ENCODE assay signal across 31 cellular contexts in the genomic region with DNA sequence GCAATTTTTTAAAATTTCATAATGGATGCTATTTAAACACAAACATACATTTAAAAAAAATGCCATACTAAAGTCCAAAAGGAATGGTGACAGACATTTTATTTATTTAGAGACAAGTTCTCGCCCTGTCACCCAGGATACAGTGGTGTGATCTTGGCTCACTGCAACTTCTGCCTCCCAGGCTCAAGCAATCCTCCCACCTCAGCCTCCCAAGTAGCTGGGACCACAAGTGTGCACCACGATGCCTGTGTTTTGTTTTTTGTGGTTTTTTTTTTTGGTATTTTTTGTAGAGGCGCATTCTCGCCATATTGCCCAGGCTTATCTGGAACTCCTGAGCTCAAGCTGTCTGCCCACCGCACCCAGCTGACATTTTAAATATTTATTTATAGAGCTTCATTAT.
"Had no signal": no experiment of that assay in that cellular context is flagged by ENCODE, and none has a peak within 500 bp of the region (broad histone marks: within the 10 kb centered on the region; RNA-seq: fewer than 3 reads in every experiment).

No MANE protein-coding gene starts in this region.

- H3K36me3 ChIP-seq: brain microvascular endothelial cell, esophagus muscularis mucosa, gastrocnemius medialis, heart left ventricle had no signal

- H3K27ac ChIP-seq: brain microvascular endothelial cell, coronary artery, dorsolateral prefrontal cortex, esophagus muscularis mucosa, foreskin keratinocyte, gastrocnemius medialis, heart left ventricle had no signal

- H3K27me3 Mint-ChIP-seq: activated CD4-positive, alpha-beta memory T cell treated with anti-CD3 and anti-CD28 coated beads, Interleukin-2, amount 10 ng/mL, durations not matched to agents 7 days and 5 days; activated CD4-positive, alpha-beta T cell treated with anti-CD3 and anti-CD28 coated beads for 36 hours; activated CD4-positive, alpha-beta T cell treated with anti-CD3 and anti-CD28 coated beads, Interleukin-2, amount 10 ng/mL, durations not matched to agents 24 days and 14 days; activated naive CD4-positive, alpha-beta T cell treated with anti-CD3 and anti-CD28 coated beads, Interleukin-2, amount 10 ng/mL, durations not matched to agents 7 days and 5 days; activated T-cell treated with anti-CD3 and anti-CD28 coated beads, Interleukin-2, amount 50 U/mL, for 24 hours; central memory CD8-positive, alpha-beta T cell; dendritic cell treated with granulocyte-macrophage colony-stimulating factor and Interleukin-4, amounts not matched to agents 40 ng/mL and 50 ng/mL, for 4 days had no signal

- H3K36me3 Mint-ChIP-seq: activated naive CD4-positive, alpha-beta T cell treated with anti-CD3 and anti-CD28 coated beads, Interleukin-2, amount 10 ng/mL, durations not matched to agents 7 days and 5 days; activated naive CD4-positive, alpha-beta T cell treated with anti-CD3 and anti-CD28 coated beads, Interleukin-2, amount 50 U/mL, for 72 hours; activated naive CD8-positive, alpha-beta T cell treated with anti-CD3 and anti-CD28 coated beads, Interleukin-2, amount 10 ng/mL, durations not matched to agents 7 days and 5 days had no signal

- H3K27me3 ChIP-seq: brain microvascular endothelial cell, dorsolateral prefrontal cortex, esophagus muscularis mucosa, gastrocnemius medialis, heart left ventricle had no signal

- H3K9me3 Mint-ChIP-seq: activated naive CD4-positive, alpha-beta T cell treated with anti-CD3 and anti-CD28 coated beads, Interleukin-2, amount 50 U/mL, for 72 hours; central memory CD8-positive, alpha-beta T cell; dendritic cell treated with granulocyte-macrophage colony-stimulating factor and Interleukin-4, amounts not matched to agents 40 ng/mL and 50 ng/mL, for 4 days had no signal

- H3K27ac Mint-ChIP-seq: activated CD4-positive, alpha-beta memory T cell treated with anti-CD3 and anti-CD28 coated beads, Interleukin-2, amount 10 ng/mL, durations not matched to agents 7 days and 5 days; activated CD4-positive, alpha-beta T cell treated with anti-CD3 and anti-CD28 coated beads for 36 hours; activated CD4-positive, alpha-beta T cell treated with anti-CD3 and anti-CD28 coated beads, Interleukin-2, amount 10 ng/mL, durations not matched to agents 24 days and 14 days; activated naive CD4-positive, alpha-beta T cell treated with anti-CD3 and anti-CD28 coated beads, Interleukin-2, amount 10 ng/mL, durations not matched to agents 7 days and 5 days; activated naive CD4-positive, alpha-beta T cell treated with anti-CD3 and anti-CD28 coated beads, Interleukin-2, amount 50 U/mL, for 72 hours; activated naive CD8-positive, alpha-beta T cell treated with anti-CD3 and anti-CD28 coated beads, Interleukin-2, amount 10 ng/mL, durations not matched to agents 7 days and 5 days; activated T-cell treated with anti-CD3 and anti-CD28 coated beads, Interleukin-2, amount 50 U/mL, for 24 hours; activated T-cell treated with anti-CD3 and anti-CD28 coated beads, Interleukin-2, amount 50 U/mL, for 72 hours; dendritic cell treated with granulocyte-macrophage colony-stimulating factor and Interleukin-4, amounts not matched to agents 40 ng/mL and 50 ng/mL, for 4 days; T-helper 2 cell treated with Interferon-gamma antibody and Interleukin-4, amounts not matched to agents 5 μg/mL and 100 μg/mL, for 36 hours had no signal

- ATAC-seq: activated CD4-positive, alpha-beta T cell treated with anti-CD3 and anti-CD28 coated beads for 36 hours; activated naive CD4-positive, alpha-beta T cell treated with anti-CD3 and anti-CD28 coated beads, Interleukin-2, amount 50 U/mL, for 72 hours; activated T-cell treated with anti-CD3 and anti-CD28 coated beads, Interleukin-2, amount 50 U/mL, for 72 hours; foreskin keratinocyte; gastrocnemius medialis; heart left ventricle had no signal

- DNase-seq: activated CD4-positive, alpha-beta memory T cell treated with anti-CD3 and anti-CD28 coated beads, Interleukin-2, amount 10 ng/mL, durations not matched to agents 7 days and 5 days; activated CD4-positive, alpha-beta T cell treated with anti-CD3 and anti-CD28 coated beads for 36 hours; activated CD4-positive, alpha-beta T cell treated with anti-CD3 and anti-CD28 coated beads, Interleukin-2, amount 10 ng/mL, durations not matched to agents 24 days and 14 days; activated CD4-positive, alpha-beta T cell treated with anti-CD3 and anti-CD28 coated beads, Interleukin-2, amount 50 U/mL, for 4 hours; activated CD4-positive, CD25-positive, alpha-beta regulatory T cell; activated CD4-positive, CD25-positive, alpha-beta regulatory T cell treated with anti-CD3 and anti-CD28 coated beads, Interleukin-2, amount 50 U/mL, for 72 hours; activated CD8-positive, alpha-beta memory T cell treated with anti-CD3 and anti-CD28 coated beads, Interleukin-2, amount 50 U/mL, for 48 hours; activated gamma-delta T cell; activated naive CD4-positive, alpha-beta T cell; activated naive CD4-positive, alpha-beta T cell treated with anti-CD3 and anti-CD28 coated beads, Interleukin-2, amount 10 ng/mL, durations not matched to agents 7 days and 5 days; activated naive CD8-positive, alpha-beta T cell treated with anti-CD3 and anti-CD28 coated beads, Interleukin-2, amount 10 ng/mL, durations not matched to agents 7 days and 5 days; activated T-cell treated with anti-CD3 and anti-CD28 coated beads for 4 hours; activated T-cell treated with anti-CD3 and anti-CD28 coated beads, Interleukin-2, amount 50 U/mL, for 24 hours; activated T-cell treated with anti-CD3 and anti-CD28 coated beads, Interleukin-2, amount 50 U/mL, for 72 hours; anterior cingulate cortex; brain microvascular endothelial cell; dorsolateral prefrontal cortex; effector memory CD4-positive, alpha-beta T cell; erythroblast; foreskin keratinocyte; gastrocnemius medialis; glutamatergic neuron; heart left ventricle; hypothalamus; T1000 had no signal

- H3K9me3 ChIP-seq: esophagus muscularis mucosa, gastrocnemius medialis, heart left ventricle had no signal

- H3K4me3 Mint-ChIP-seq: activated CD4-positive, alpha-beta memory T cell treated with anti-CD3 and anti-CD28 coated beads, Interleukin-2, amount 10 ng/mL, durations not matched to agents 7 days and 5 days; activated CD4-positive, alpha-beta T cell treated with anti-CD3 and anti-CD28 coated beads for 36 hours; activated CD4-positive, alpha-beta T cell treated with anti-CD3 and anti-CD28 coated beads, Interleukin-2, amount 10 ng/mL, durations not matched to agents 24 days and 14 days; activated naive CD4-positive, alpha-beta T cell treated with anti-CD3 and anti-CD28 coated beads, Interleukin-2, amount 10 ng/mL, durations not matched to agents 7 days and 5 days; activated naive CD8-positive, alpha-beta T cell treated with anti-CD3 and anti-CD28 coated beads, Interleukin-2, amount 10 ng/mL, durations not matched to agents 7 days and 5 days; activated T-cell treated with anti-CD3 and anti-CD28 coated beads, Interleukin-2, amount 50 U/mL, for 24 hours; activated T-cell treated with anti-CD3 and anti-CD28 coated beads, Interleukin-2, amount 50 U/mL, for 72 hours; central memory CD8-positive, alpha-beta T cell; dendritic cell treated with granulocyte-macrophage colony-stimulating factor and Interleukin-4, amounts not matched to agents 40 ng/mL and 50 ng/mL, for 4 days; T-helper 2 cell treated with Interferon-gamma antibody and Interleukin-4, amounts not matched to agents 5 μg/mL and 100 μg/mL, for 36 hours had no signal

- H3K4me3 ChIP-seq: coronary artery, dorsolateral prefrontal cortex, esophagus muscularis mucosa, gastrocnemius medialis, heart left ventricle had no signal

- H3K4me1 ChIP-seq: foreskin keratinocyte, gastrocnemius medialis, heart left ventricle had no signal
